In genomic region chr2:64114063-64114911, GRCh38 we compare ENCODE assay signal across 8 cellular contexts. TPM values are rescaled to one million over a fixed set of nuclear protein-coding genes. Genes with fewer than 3 reads are reported as not detected.
DNase-seq lines count a peak whose midpoint lies in the region; ATAC-seq and TF ChIP-seq lines count a peak whose summit lies in the region.

No MANE protein-coding gene starts in this region.

- H3K27ac ChIP-seq in esophagus squamous epithelium, result peak overlapping the region; percentile 34 to 70 (median 64)
- peak overlapping the region; percentile 50 for H3K27ac ChIP-seq in substantia nigra (ENCODE audit: low read depth, low read length, poor library complexity, severe bottlenecking)

- H3K27me3 ChIP-seq in esophagus squamous epithelium, result no peaks in the 10 kb centered on the region

- no peaks in the 10 kb centered on the region for H3K36me3 ChIP-seq in esophagus squamous epithelium

- H3K9me3 ChIP-seq in esophagus squamous epithelium, result no peaks in the 10 kb centered on the region

- WGBS in esophagus squamous epithelium, 2 donors, result 21 to 24% methylated on average over 1 of the region's 1 CpG

- peak; percentile 49 for ATAC-seq in GM18519 (IDR thresholded peaks at IDR 0.05; ENCODE audit: low FRiP score, unreplicated experiment)
- peak; percentile 47 for ATAC-seq in HG02623 (IDR thresholded peaks at IDR 0.05; ENCODE audit: unreplicated experiment)

- no peak for TF ChIP-seq POLR2A in esophagus squamous epithelium (IDR thresholded peaks at IDR 0.05)

- peak; percentile 25 for DNase-seq in RPMI8226
- DNase-seq in esophagus squamous epithelium (lab: John Stamatoyannopoulos, UW), result no peak
- DNase-seq in substantia nigra (lab: John Stamatoyannopoulos, UW), result no peak
- DNase-seq in OCI-M2 (lab: John Stamatoyannopoulos, UW; ENCODE audit: unreplicated experiment), result no peak
- DNase-seq in NCI-H1105 (lab: John Stamatoyannopoulos, UW), result no peak
- no peak for DNase-seq in medulla oblongata (ENCODE audit: extremely low spot score)

- intact Hi-C loops in esophagus squamous epithelium (cut with DNase I), result no loop called here

- no peak overlapping the region for H3K4me3 ChIP-seq in esophagus squamous epithelium

- peaks cover 6 to 82% (median 23%) of the 10 kb centered on the region in 3 donors for H3K4me1 ChIP-seq in esophagus squamous epithelium

- TF ChIP-seq CTCF in esophagus squamous epithelium (IDR thresholded peaks at IDR 0.05), result no peak

RNA-seq across cellular contexts. Expression of gene PELI1, which starts 29.9 kb away (rescaled TPM):
- total RNA-seq in esophagus squamous epithelium, result 10 to 100 TPM; 23.7 to 40.4 (median 34.5) TPM
